12 cellular contexts compared by ENCODE assay signal in genomic region chr16:68416057-68417046, GRCh38. TPM values are rescaled to one million over a fixed set of nuclear protein-coding genes. Genes with fewer than 3 reads are reported as not detected.
DNase-seq lines count a peak whose midpoint lies in the region; ATAC-seq and TF ChIP-seq lines count a peak whose summit lies in the region.
"Had no signal": no experiment of that assay in that cellular context is flagged by ENCODE, and none has a peak within 500 bp of the region (broad histone marks: within the 10 kb centered on the region; RNA-seq: fewer than 3 reads in every experiment).

No MANE protein-coding gene starts in this region.

- TF ChIP-seq POLR2A in spleen (IDR thresholded peaks at IDR 0.05): no peak

- peaks cover 23% of the 10 kb centered on the region for H3K27me3 Mint-ChIP-seq in T-helper 2 cell treated with Interferon-gamma antibody and Interleukin-4, amounts not matched to agents 5 μg/mL and 100 μg/mL, for 36 hours (ENCODE audit: low read depth)
- H3K27me3 Mint-ChIP-seq in effector memory CD8-positive, alpha-beta T cell: no peaks in the 10 kb centered on the region
- H3K27me3 Mint-ChIP-seq: stimulated activated naive CD8-positive, alpha-beta T cell treated with anti-CD3 and anti-CD28 coated beads, Interleukin-15, Interleukin-2, amounts not matched to agents 100 ng/mL and 50 ng/mL, for 24 hours had no signal

- no peak for TF ChIP-seq CTCF in spleen (IDR thresholded peaks at IDR 0.05 in 8 of 11, conservative IDR thresholded peaks at IDR 0.05 in 3 of 11)

- H3K4me1 ChIP-seq in spleen: peaks cover 8 to 33% (median 25%) of the 10 kb centered on the region in 6 donors
- H3K4me1 ChIP-seq: A549 had no signal

- ATAC-seq in effector memory CD8-positive, alpha-beta T cell (replicated peaks): no peak
- no peak for ATAC-seq in GM19035 (IDR thresholded peaks at IDR 0.05; ENCODE audit: unreplicated experiment)
- ATAC-seq: A549 had no signal

- H3K27ac Mint-ChIP-seq in T-helper 2 cell treated with Interferon-gamma antibody and Interleukin-4, amounts not matched to agents 5 μg/mL and 100 μg/mL, for 36 hours: peak overlapping the region; percentile 43
- peak overlapping the region; percentile 84 to 99 for H3K27ac Mint-ChIP-seq in effector memory CD8-positive, alpha-beta T cell

- H3K4me3 Mint-ChIP-seq in T-helper 2 cell treated with Interferon-gamma antibody and Interleukin-4, amounts not matched to agents 5 μg/mL and 100 μg/mL, for 36 hours: no peak overlapping the region
- peak overlapping the region in 1 of 2 donors; percentile 76 for H3K4me3 Mint-ChIP-seq in effector memory CD8-positive, alpha-beta T cell
- H3K4me3 Mint-ChIP-seq: stimulated activated naive CD8-positive, alpha-beta T cell treated with anti-CD3 and anti-CD28 coated beads, Interleukin-15, Interleukin-2, amounts not matched to agents 100 ng/mL and 50 ng/mL, for 24 hours had no signal

- H3K9me3 Mint-ChIP-seq in T-helper 2 cell treated with Interferon-gamma antibody and Interleukin-4, amounts not matched to agents 5 μg/mL and 100 μg/mL, for 36 hours: no peaks in the 10 kb centered on the region
- no peaks in the 10 kb centered on the region for H3K9me3 Mint-ChIP-seq in effector memory CD8-positive, alpha-beta T cell
- H3K9me3 Mint-ChIP-seq: stimulated activated naive CD8-positive, alpha-beta T cell treated with anti-CD3 and anti-CD28 coated beads, Interleukin-15, Interleukin-2, amounts not matched to agents 100 ng/mL and 50 ng/mL, for 24 hours had no signal

- H3K36me3 Mint-ChIP-seq in T-helper 2 cell treated with Interferon-gamma antibody and Interleukin-4, amounts not matched to agents 5 μg/mL and 100 μg/mL, for 36 hours (ENCODE audit: low read depth): peaks cover 3% of the 10 kb centered on the region
- no peaks in the 10 kb centered on the region for H3K36me3 Mint-ChIP-seq in effector memory CD8-positive, alpha-beta T cell (ENCODE audit: insufficient read depth)

- H3K36me3 ChIP-seq in spleen: no peaks in the 10 kb centered on the region

- H3K27ac ChIP-seq in spleen: peak overlapping the region; percentile 37 to 88 (median 71)
- H3K27ac ChIP-seq: A549 had no signal

- no peak for DNase-seq in T-helper 2 cell treated with Interferon-gamma antibody and Interleukin-4, amounts not matched to agents 5 μg/mL and 100 μg/mL, for 36 hours (ENCODE audit: low spot score)
- DNase-seq in T-helper 2 cell (no peak), NCI-H2196 (lab: John Stamatoyannopoulos, UW; ENCODE audit: unreplicated experiment) (peak; percentile 71), spleen (peak; percentile 3), 8988T (no peak), AG20443 (ENCODE audit: low spot score) (no peak)
- no peak for DNase-seq in effector memory CD8-positive, alpha-beta T cell
- DNase-seq: effector CD4-positive, alpha-beta T cell had no signal

- intact Hi-C loops in spleen (cut with DNase I; ENCODE audit: low total_unique reads): no loop called here

- WGBS in spleen, 5 donors: 63 to 75% (median 73%) methylated on average over 15 of the region's 15 CpGs

- H3K9me3 ChIP-seq in spleen: no peaks in the 10 kb centered on the region
- H3K9me3 ChIP-seq: A549 had no signal

- no peaks in the 10 kb centered on the region for H3K27me3 ChIP-seq in spleen (replicated peaks in 1 of 7)

- peaks cover 35% of the 10 kb centered on the region for H3K4me1 Mint-ChIP-seq in T-helper 2 cell treated with Interferon-gamma antibody and Interleukin-4, amounts not matched to agents 5 μg/mL and 100 μg/mL, for 36 hours (ENCODE audit: low read depth)
- peaks cover 41 to 46% of the 10 kb centered on the region in 2 donors for H3K4me1 Mint-ChIP-seq in effector memory CD8-positive, alpha-beta T cell (ENCODE audit: low read depth in 2 of 2)

- no peak overlapping the region for H3K4me3 ChIP-seq in spleen
- H3K4me3 ChIP-seq: A549 had no signal

RNA-seq across cellular contexts. Expression of gene SMPD3, which starts 32.0 kb away (rescaled TPM):
- 1 to 10 TPM in 6 of 7 donors, under 1 TPM in 1; 0.66 to 6.5 (median 2.9) TPM for total RNA-seq in spleen
- 1 to 10 TPM in 2 of 3 donors, under 1 TPM in 1; 0.86 to 1.4 (median 1.3) TPM for polyA plus RNA-seq in spleen
- total RNA-seq: H4 had no signal

Comparison
In these comparisons a context has a peak if more than half of its experiments do, and no peak if none do; other contexts are left out.
1. DNase-seq: peak in NCI-H2196 (single experiment) and spleen (single experiment); none in T-helper 2 cell treated with Interferon-gamma antibody and Interleukin-4, amounts not matched to agents 5 μg/mL and 100 μg/mL, for 36 hours (single experiment), T-helper 2 cell (0 of 5), effector memory CD8-positive, alpha-beta T cell (0 of 3), 8988T (single experiment) and AG20443 (single experiment).